ENCODE assay signal across 3 cellular contexts in genomic region chr21:27085387-27085786, GRCh38.
"Had no signal": no experiment of that assay in that cellular context is flagged by ENCODE, and none has a peak within 500 bp of the region (broad histone marks: within the 10 kb centered on the region; RNA-seq: fewer than 3 reads in every experiment).

No MANE protein-coding gene starts in this region.

- ATAC-seq: GM12878 had no signal

- H3K4me3 ChIP-seq: GM12878 had no signal

- DNase-seq: GDM1, GF-D8 had no signal
